ENCODE assay signal across 28 cellular contexts in the genomic region with DNA sequence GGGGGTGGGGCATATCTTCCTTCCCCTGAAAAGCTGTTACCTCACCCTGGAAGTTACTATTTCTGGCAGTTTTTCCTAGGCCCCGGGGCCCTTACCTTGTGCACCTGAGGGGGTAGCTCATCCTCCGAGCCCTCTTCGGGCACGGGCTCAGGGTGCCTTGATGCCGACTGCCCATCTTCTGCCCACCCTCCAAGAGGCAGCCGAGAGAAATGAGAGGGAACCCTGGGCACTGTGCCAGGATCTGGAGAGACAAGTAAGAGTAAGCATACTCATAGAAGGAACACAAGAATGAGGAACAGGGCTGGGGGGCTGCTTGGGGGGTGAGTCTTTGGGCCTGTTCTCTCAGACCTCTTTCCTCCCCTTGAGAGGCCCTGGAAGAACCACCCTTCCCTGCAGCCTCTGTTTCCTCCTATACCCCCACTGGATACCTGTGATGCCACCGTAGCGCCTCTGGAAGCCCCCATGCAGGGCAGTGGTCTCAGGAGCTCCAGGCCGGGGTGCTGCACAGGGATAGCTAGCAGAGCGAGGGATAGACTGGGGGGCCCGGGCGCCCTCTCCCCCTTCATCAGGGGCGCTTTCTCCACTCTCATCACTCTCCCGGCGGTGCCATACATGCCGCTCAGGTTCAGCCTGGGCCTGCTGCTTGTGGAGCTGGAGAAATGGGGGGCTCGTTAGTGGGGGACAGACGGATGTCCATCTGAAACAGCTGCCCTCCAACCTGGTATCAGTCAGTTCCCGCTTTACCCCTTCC. TPM values are rescaled to one million over a fixed set of nuclear protein-coding genes. Genes with fewer than 3 reads are reported as not detected.
DNase-seq lines count a peak whose midpoint lies in the region; ATAC-seq, FAIRE-seq and TF ChIP-seq lines count a peak whose summit lies in the region.
"Had no signal": no experiment of that assay in that cellular context is flagged by ENCODE, and none has a peak within 500 bp of the region (broad histone marks: within the 10 kb centered on the region; RNA-seq: fewer than 3 reads in every experiment).

No MANE protein-coding gene starts in this region.

- no peak for TF ChIP-seq RAD21 in K562 (CRISPR knock-in tag; conservative IDR thresholded peaks at IDR 0.05 in 1 of 2, IDR thresholded peaks at IDR 0.05 in 1 of 2)

- CTCF ChIA-PET in A673 (lab: Charles Lee) (no interaction called here), HEK293 (lab: Yijun Ruan, JAX) (interaction anchor here (0.8 kb wide), 1 partner anchor 74 kb away, joined by 3 read pairs; no protein-coding TSS in a partner anchor), K562 (lab: Yijun Ruan, JAX; ENCODE audit: low intra/inter-chr PET ratio) (no interaction called here)

- H3K4me2 ChIP-seq in K562 (ENCODE audit: insufficient read depth, low read length) (no peak overlapping the region), osteoblast (ENCODE audit: insufficient read depth, low read length) (no peak overlapping the region)

- TF ChIP-seq CTCF in A673 (conservative IDR thresholded peaks at IDR 0.05; ENCODE audit: low read depth, low read length) (no peak), HEK293 (tag by site-specific recombination; IDR thresholded peaks at IDR 0.05) (no peak), K562 (IDR thresholded peaks at IDR 0.05 in 2 of 3, conservative IDR thresholded peaks at IDR 0.05 in 1 of 3; ENCODE audit: insufficient read depth in 2 of 3, low read depth in 1 of 3, low read length in 3 of 3) (no peak), osteoblast (IDR thresholded peaks at IDR 0.05; ENCODE audit: extremely low read depth, low read depth, low read length) (no peak)

- H3K36me3 ChIP-seq in A673 (ENCODE audit: insufficient read depth, low read length, poor library complexity, severe bottlenecking) (peaks cover 64% of the 10 kb centered on the region), HEK293 (ENCODE audit: control insufficient read depth in 2 of 2, insufficient read depth in 1 of 2, low read length in 2 of 2) (peaks cover 0 to 76% of the 10 kb centered on the region in 2 experiments), K562 (ENCODE audit: control insufficient read depth, insufficient read depth, low read length) (peaks cover 73% of the 10 kb centered on the region; the same call in 2 of the 3 replicates), osteoblast (ENCODE audit: insufficient read depth, low read length) (peaks cover 61% of the 10 kb centered on the region)

- H3K9me1 ChIP-seq in K562 (ENCODE audit: control insufficient read depth, insufficient read depth, low read length) = no peaks in the 10 kb centered on the region

- H3K27me3 ChIP-seq in A673 (replicated peaks; ENCODE audit: insufficient read depth, low read depth, low read length, poor library complexity) = no peaks in the 10 kb centered on the region
- no peaks in the 10 kb centered on the region for H3K27me3 ChIP-seq in K562 (ENCODE audit: control insufficient read depth in 2 of 2, insufficient read depth in 2 of 2, low read length in 2 of 2)
- H3K27me3 ChIP-seq in osteoblast (ENCODE audit: insufficient read depth, low read length) = no peaks in the 10 kb centered on the region
- H3K27me3 ChIP-seq: BE2C, SJCRH30 had no signal

- no peak for DNase-seq in A673 (ENCODE audit: low spot score)
- no peak for DNase-seq in K562 (ENCODE audit: extremely low read depth in 1 of 4, low spot score in 3 of 4)
- peak; percentile 21 for DNase-seq in osteoblast (ENCODE audit: insufficient read length, low spot score, missing footprints)
- DNase-seq in mesenteric fat pad (ENCODE audit: low spot score) = no peak
- DNase-seq in MV-4-11 (lab: John Stamatoyannopoulos, UW) = no peak
- DNase-seq in inferior parietal cortex (ENCODE audit: extremely low spot score) = no peak
- DNase-seq: ACHN; BE2C; CD4-positive, CD25-positive, alpha-beta regulatory T cell; COR-L47; DND-41; GM23248; H7; KBM-7; NCI-H1105 treated with DMSO at 0.1 percent for 48 hours; NCI-H2029; NCI-H446; NCI-H524 treated with DMSO at 0.1 percent for 48 hours; NCI-H774; SJCRH30 had no signal

- H3K27ac ChIP-seq in A673 (ENCODE audit: low read depth, low read length, poor library complexity, severe bottlenecking) (peak overlapping the region; percentile 30), HEK293 (ENCODE audit: extremely low read depth, low read depth, low read length) (no peak overlapping the region), K562 (ENCODE audit: extremely low read depth, low read depth, low read length) (no peak overlapping the region), osteoblast (ENCODE audit: low read depth, low read length) (no peak overlapping the region)
- H3K27ac ChIP-seq: GM23248, SJCRH30 had no signal

- H4K20me1 ChIP-seq in K562 (replicated peaks; ENCODE audit: control insufficient read depth, insufficient read depth, low read length) (0 out of 2 replicates have a peak, but pooled peaks cover 2% of the 10 kb centered on the region), osteoblast (ENCODE audit: insufficient read depth, low read length) (peaks cover 12% of the 10 kb centered on the region)

- peaks cover 23% of the 10 kb centered on the region for H3K4me1 ChIP-seq in A673 (ENCODE audit: insufficient read depth, low read length, poor library complexity, severe bottlenecking)
- H3K4me1 ChIP-seq in HEK293 (ENCODE audit: control insufficient read depth, insufficient read depth, low read length) = no peaks in the 10 kb centered on the region
- H3K4me1 ChIP-seq in K562 (replicated peaks in 1 of 2; ENCODE audit: control insufficient read depth in 2 of 2, insufficient read depth in 2 of 2, low read length in 2 of 2) = peaks cover 13 to 50% of the 10 kb centered on the region in 2 experiments; a peak in 4 of 5 replicates
- peaks cover 23% of the 10 kb centered on the region for H3K4me1 ChIP-seq in osteoblast (ENCODE audit: insufficient read depth, low read length)

- BruUV-seq in A673 (replicated peaks; lab: Mats Ljungman, UMichigan) (no TSS peak), K562 (replicated peaks; lab: Mats Ljungman, UMichigan) (no TSS peak)

- H3K9me3 ChIP-seq in A673 (ENCODE audit: low read depth, low read length, poor library complexity, severe bottlenecking) (no peaks in the 10 kb centered on the region), HEK293 (ENCODE audit: control insufficient read depth, insufficient read depth, low read depth, low read length) (no peaks in the 10 kb centered on the region), K562 (replicated peaks; ENCODE audit: control insufficient read depth, insufficient read depth, low read depth, low read length) (no peaks in the 10 kb centered on the region), osteoblast (ENCODE audit: low read depth, low read length) (no peaks in the 10 kb centered on the region)
- H3K9me3 ChIP-seq: BE2C, SJCRH30 had no signal

- no peak overlapping the region for H2AFZ ChIP-seq in K562 (ENCODE audit: low read depth, low read length)
- H2AFZ ChIP-seq in osteoblast (ENCODE audit: low read length) = no peak overlapping the region
- H2AFZ ChIP-seq: GM23248 had no signal

- H3K79me2 ChIP-seq in K562 (ENCODE audit: control insufficient read depth, insufficient read depth, low read length) (peaks cover 27% of the 10 kb centered on the region), osteoblast (ENCODE audit: insufficient read depth, low read length) (peaks cover 3% of the 10 kb centered on the region)

- no peak for TF ChIP-seq POLR2A in K562 (conservative IDR thresholded peaks at IDR 0.05)

- in situ Hi-C loops in K562 (cut with MboI) = no loop called here

- H3K4me3 ChIP-seq in A673 (ENCODE audit: low read depth, low read length, poor library complexity, severe bottlenecking) (no peak overlapping the region), HEK293 (ENCODE audit: low read depth, low read length) (no peak overlapping the region), K562 (no peak overlapping the region), osteoblast (ENCODE audit: insufficient read depth, low read length) (no peak overlapping the region)
- H3K4me3 ChIP-seq: GM23248, SJCRH30 had no signal

- FAIRE-seq in K562 (lab: Jason Lieb, UNC) = no peak
- FAIRE-seq: GM12892, GM19239, HTR-8/SVneo, RCC 7860 had no signal

- H3K9ac ChIP-seq in K562 (ENCODE audit: insufficient read depth in 1 of 2, low read depth in 2 of 2, low read length in 2 of 2) = no peak overlapping the region; a peak in 1 of 4 replicates
- H3K9ac ChIP-seq: GM23248 had no signal

- ATAC-seq in K562 (no peak), GM21367 (IDR thresholded peaks at IDR 0.05; ENCODE audit: unreplicated experiment) (no peak)
- ATAC-seq: Right ventricle myocardium inferior, SK-N-SH treated with all-trans-retinoic acid at 6 μM for 48 hours had no signal

- intact Hi-C loops in A673 (cut with micrococcal nuclease; ENCODE audit: unreplicated experiment) = no loop called here
- intact Hi-C loops in K562 (cut with micrococcal nuclease) = no loop called here

- POLR2A ChIA-PET in A673 (lab: Charles Lee; ENCODE audit: low non-redundant PET) = no interaction called here
- POLR2A ChIA-PET in HEK293 (lab: Yijun Ruan, JAX) = interaction anchor here (0.9 to 6.2 kb wide), 4 partner anchors 9 to 74 kb away, joined by 3 to 42 read pairs (median 4); a partner anchor contains a TSS
- POLR2A ChIA-PET in K562 (lab: Yijun Ruan, JAX) = interaction anchor here (0.6 to 2.1 kb wide), 5 partner anchors 9 to 34 kb away, joined by 3 to 12 read pairs (median 3); a partner anchor contains a TSS

- no peak for TF ChIP-seq EP300 in K562 (IDR thresholded peaks at IDR 0.05; ENCODE audit: low read length)

- 91% methylated on average over 14 of the region's 19 CpGs for WGBS in K562 (ENCODE audit: insufficient coverage, low coverage, missing lambda C conversion rate)

RNA-seq across cellular contexts. Expression of a gene that starts 2.1 kb away (rescaled TPM):
- total RNA-seq in A673 (2021) = 87.7 and 101 TPM in 2 replicates
- total RNA-seq in K562 (2011; cell fraction: chromatin; rRNA removed; ENCODE audit: low replicate concordance) = 152 and 339 TPM in 2 replicates
- 206 and 213 TPM in 2 replicates for total RNA-seq in K562 (2011; cell fraction: nucleolus; rRNA removed)
- 157 and 183 TPM in 2 replicates for total RNA-seq in K562 (2011; cell fraction: nucleoplasm; rRNA removed)
- total RNA-seq in K562 (2014; rRNA removed) = 19.1 and 25.7 TPM in 2 replicates
- total RNA-seq in K562 (2014; rRNA removed; fragmentation: Illumina TruSeq; extraction: Trizol) = 15.2 and 16.8 TPM in 2 replicates
- total RNA-seq in K562 (2015; rRNA removed; fragmentation: Illumina TruSeq; extraction: Trizol) = 11.9 and 12.0 TPM in 2 replicates
- total RNA-seq in K562 (2021) = 29.2 and 31.6 TPM in 2 replicates
- polyA plus RNA-seq in K562 (2011; rRNA removed) = 21.0 and 45.8 TPM in 2 replicates
- polyA plus RNA-seq in K562 (2011; cell fraction: cytosol; rRNA removed) = 13.5 and 17.7 TPM in 2 replicates
- 163 and 210 TPM in 2 replicates for polyA plus RNA-seq in K562 (2011; cell fraction: nucleus; rRNA removed)
- 20.2 and 32.7 TPM in 2 replicates for polyA plus RNA-seq in K562 (2012)
- polyA plus RNA-seq in K562 (2014; fragmentation: Illumina TruSeq; extraction: Trizol) = 26.6 and 29.8 TPM in 2 replicates
- polyA plus RNA-seq in K562 (2014; fragmentation: Nextera tagmentation; extraction: Ambion mirVana) = 1 to 10 TPM; 3.7 to 8.1 TPM
- polyA plus RNA-seq in K562 (2014; rRNA removed) = 13.6 and 15.1 TPM in 2 replicates
- polyA minus RNA-seq in K562 (2011; rRNA and poly(A)+ RNA removed) = 29.0 and 38.1 TPM in 2 replicates
- polyA minus RNA-seq in K562 (2011; cell fraction: cytosol; rRNA and poly(A)+ RNA removed) = 13.9 and 14.4 TPM in 2 replicates
- 39.6 and 54.3 TPM in 2 replicates for polyA minus RNA-seq in K562 (2011; cell fraction: nucleus; rRNA and poly(A)+ RNA removed)
- 26.2 and 28.2 TPM in 2 replicates for total RNA-seq in osteoblast
- total RNA-seq in mesenteric fat pad = 36.5 TPM

RNA-seq across cellular contexts. Expression of a gene that starts 8.6 kb away (rescaled TPM):
- total RNA-seq in A673 (2021) (50.0 and 55.6 TPM in 2 replicates), K562 (2014; rRNA removed) (23.5 and 36.3 TPM in 2 replicates), K562 (2014; rRNA removed; fragmentation: Illumina TruSeq; extraction: Trizol) (21.0 and 21.9 TPM in 2 replicates), K562 (2015; rRNA removed; fragmentation: Illumina TruSeq; extraction: Trizol) (13.9 and 19.3 TPM in 2 replicates), K562 (2021) (47.9 and 54.5 TPM in 2 replicates), osteoblast (56.0 and 60.8 TPM in 2 replicates), mesenteric fat pad (59.0 TPM)
- 103 and 236 TPM in 2 replicates for total RNA-seq in K562 (2011; cell fraction: chromatin; rRNA removed; ENCODE audit: low replicate concordance)
- total RNA-seq in K562 (2011; cell fraction: nucleolus; rRNA removed) = 186 and 188 TPM in 2 replicates
- 134 and 137 TPM in 2 replicates for total RNA-seq in K562 (2011; cell fraction: nucleoplasm; rRNA removed)
- polyA plus RNA-seq in K562 (2011; rRNA removed) (65.6 and 83.0 TPM in 2 replicates), K562 (2014; fragmentation: Illumina TruSeq; extraction: Trizol) (38.7 and 40.7 TPM in 2 replicates), K562 (2014; fragmentation: Nextera tagmentation; extraction: Ambion mirVana) (under 1 TPM; 0.25 to 0.60 TPM), K562 (2014; rRNA removed) (23.4 and 35.3 TPM in 2 replicates)
- polyA plus RNA-seq in K562 (2011; cell fraction: cytosol; rRNA removed) = 74.6 and 91.3 TPM in 2 replicates
- polyA plus RNA-seq in K562 (2011; cell fraction: nucleus; rRNA removed) = 134 and 138 TPM in 2 replicates
- polyA plus RNA-seq in K562 (2012) = 32.0 and 41.1 TPM in 2 replicates
- polyA minus RNA-seq in K562 (2011; rRNA and poly(A)+ RNA removed) = 62.1 and 74.2 TPM in 2 replicates
- polyA minus RNA-seq in K562 (2011; cell fraction: cytosol; rRNA and poly(A)+ RNA removed) = 54.0 and 62.6 TPM in 2 replicates
- 43.6 and 60.1 TPM in 2 replicates for polyA minus RNA-seq in K562 (2011; cell fraction: nucleus; rRNA and poly(A)+ RNA removed)

RNA-seq across cellular contexts. Expression of a gene that starts 8.8 kb away (rescaled TPM):
- total RNA-seq in A673 (2021) (30.6 and 39.1 TPM in 2 replicates), K562 (2014; rRNA removed) (40.7 and 41.5 TPM in 2 replicates), K562 (2014; rRNA removed; fragmentation: Illumina TruSeq; extraction: Trizol) (22.5 and 26.3 TPM in 2 replicates), K562 (2015; rRNA removed; fragmentation: Illumina TruSeq; extraction: Trizol) (21.6 and 21.8 TPM in 2 replicates), K562 (2021) (36.3 and 43.5 TPM in 2 replicates), osteoblast (35.1 TPM in 2 replicates), mesenteric fat pad (15.9 TPM)
- total RNA-seq in K562 (2011; cell fraction: chromatin; rRNA removed; ENCODE audit: low replicate concordance) = 371 and 457 TPM in 2 replicates
- total RNA-seq in K562 (2011; cell fraction: nucleolus; rRNA removed) = 226 and 229 TPM in 2 replicates
- 275 and 286 TPM in 2 replicates for total RNA-seq in K562 (2011; cell fraction: nucleoplasm; rRNA removed)
- polyA plus RNA-seq in K562 (2011; rRNA removed) (47.0 and 86.3 TPM in 2 replicates), K562 (2014; fragmentation: Illumina TruSeq; extraction: Trizol) (29.2 and 31.0 TPM in 2 replicates), K562 (2014; fragmentation: Nextera tagmentation; extraction: Ambion mirVana) (1 to 10 TPM; 3.1 to 3.9 TPM), K562 (2014; rRNA removed) (49.0 and 60.6 TPM in 2 replicates)
- polyA plus RNA-seq in K562 (2011; cell fraction: cytosol; rRNA removed) = 23.4 and 30.6 TPM in 2 replicates
- 325 and 530 TPM in 2 replicates for polyA plus RNA-seq in K562 (2011; cell fraction: nucleus; rRNA removed)
- 24.3 and 51.1 TPM in 2 replicates for polyA plus RNA-seq in K562 (2012)
- polyA minus RNA-seq in K562 (2011; rRNA and poly(A)+ RNA removed) = 28.8 and 55.2 TPM in 2 replicates
- polyA minus RNA-seq in K562 (2011; cell fraction: cytosol; rRNA and poly(A)+ RNA removed) = 16.7 and 20.6 TPM in 2 replicates
- 81.3 and 167 TPM in 2 replicates for polyA minus RNA-seq in K562 (2011; cell fraction: nucleus; rRNA and poly(A)+ RNA removed)

RNA-seq across cellular contexts. Expression of a gene that starts 14.2 kb away (rescaled TPM):
- total RNA-seq in A673 (2021) (20.0 and 23.7 TPM in 2 replicates), K562 (2014; rRNA removed) (29.8 and 37.3 TPM in 2 replicates), K562 (2014; rRNA removed; fragmentation: Illumina TruSeq; extraction: Trizol) (10.1 and 16.5 TPM in 2 replicates), K562 (2015; rRNA removed; fragmentation: Illumina TruSeq; extraction: Trizol) (21.6 and 22.7 TPM in 2 replicates), K562 (2021) (28.2 and 31.4 TPM in 2 replicates), osteoblast (25.0 and 26.5 TPM in 2 replicates), mesenteric fat pad (31.3 TPM)
- 42.0 and 82.9 TPM in 2 replicates for total RNA-seq in K562 (2011; cell fraction: chromatin; rRNA removed; ENCODE audit: low replicate concordance)
- 50.0 and 55.0 TPM in 2 replicates for total RNA-seq in K562 (2011; cell fraction: nucleolus; rRNA removed)
- total RNA-seq in K562 (2011; cell fraction: nucleoplasm; rRNA removed) = 42.8 and 47.7 TPM in 2 replicates
- polyA plus RNA-seq in K562 (2011; rRNA removed) (26.1 and 30.9 TPM in 2 replicates), K562 (2014; fragmentation: Illumina TruSeq; extraction: Trizol) (28.9 and 33.0 TPM in 2 replicates), K562 (2014; fragmentation: Nextera tagmentation; extraction: Ambion mirVana) (10 to 100 TPM in 1 of 2 experiments, 1 to 10 TPM in 1; 9.9 to 14.6 TPM), K562 (2014; rRNA removed) (26.0 and 33.3 TPM in 2 replicates)
- polyA plus RNA-seq in K562 (2011; cell fraction: cytosol; rRNA removed) = 39.1 and 58.4 TPM in 2 replicates
- polyA plus RNA-seq in K562 (2011; cell fraction: nucleus; rRNA removed) = 115 and 124 TPM in 2 replicates
- polyA plus RNA-seq in K562 (2012) = 24.2 and 33.2 TPM in 2 replicates
- 17.4 and 22.6 TPM in 2 replicates for polyA minus RNA-seq in K562 (2011; rRNA and poly(A)+ RNA removed)
- 9.4 and 20.1 TPM in 2 replicates for polyA minus RNA-seq in K562 (2011; cell fraction: cytosol; rRNA and poly(A)+ RNA removed)
- 21.3 and 28.5 TPM in 2 replicates for polyA minus RNA-seq in K562 (2011; cell fraction: nucleus; rRNA and poly(A)+ RNA removed)

RNA-seq across cellular contexts. Expression of a gene that starts 24.4 kb away (rescaled TPM):
- total RNA-seq in A673 (2021) (6.9 and 8.4 TPM in 2 replicates), K562 (2014; rRNA removed) (2.2 and 3.4 TPM in 2 replicates), K562 (2014; rRNA removed; fragmentation: Illumina TruSeq; extraction: Trizol) (2.5 and 2.6 TPM in 2 replicates), K562 (2015; rRNA removed; fragmentation: Illumina TruSeq; extraction: Trizol) (2.2 and 3.2 TPM in 2 replicates), K562 (2021) (2.7 and 3.6 TPM in 2 replicates), osteoblast (13.0 and 21.0 TPM in 2 replicates), mesenteric fat pad (13.5 TPM)
- 9.2 and 12.3 TPM in 2 replicates for total RNA-seq in K562 (2011; cell fraction: chromatin; rRNA removed; ENCODE audit: low replicate concordance)
- total RNA-seq in K562 (2011; cell fraction: nucleolus; rRNA removed) = 6.4 and 8.3 TPM in 2 replicates
- 4.4 and 8.7 TPM in 2 replicates for total RNA-seq in K562 (2011; cell fraction: nucleoplasm; rRNA removed)
- polyA plus RNA-seq in K562 (2011; rRNA removed) (1.8 and 2.9 TPM in 2 replicates), K562 (2014; fragmentation: Illumina TruSeq; extraction: Trizol) (2.8 and 4.0 TPM in 2 replicates), K562 (2014; fragmentation: Nextera tagmentation; extraction: Ambion mirVana) (under 1 TPM; 0.42 to 0.59 TPM), K562 (2014; rRNA removed) (2.8 and 4.4 TPM in 2 replicates)
- 1.9 and 2.5 TPM in 2 replicates for polyA plus RNA-seq in K562 (2011; cell fraction: cytosol; rRNA removed)
- polyA plus RNA-seq in K562 (2011; cell fraction: nucleus; rRNA removed) = 4.8 and 4.9 TPM in 2 replicates
- 2.2 and 4.1 TPM in 2 replicates for polyA plus RNA-seq in K562 (2012)
- 1.8 and 2.1 TPM in 2 replicates for polyA minus RNA-seq in K562 (2011; rRNA and poly(A)+ RNA removed)
- polyA minus RNA-seq in K562 (2011; cell fraction: cytosol; rRNA and poly(A)+ RNA removed) = 0.95 and 1.4 TPM in 2 replicates
- 2.7 and 3.6 TPM in 2 replicates for polyA minus RNA-seq in K562 (2011; cell fraction: nucleus; rRNA and poly(A)+ RNA removed)
